Comparison of ENCODE assay signal across 8 cellular contexts in genomic region chr1:221708076-221708571, GRCh38. TPM values are rescaled to one million over a fixed set of nuclear protein-coding genes. Genes with fewer than 3 reads are reported as not detected.
DNase-seq lines count a peak whose midpoint lies in the region; ATAC-seq and TF ChIP-seq lines count a peak whose summit lies in the region.

No MANE protein-coding gene starts in this region.

- intact Hi-C loops in left ventricle myocardium superior (cut with micrococcal nuclease): no loop called here

- ATAC-seq in HG03575 (IDR thresholded peaks at IDR 0.05; ENCODE audit: extremely low read depth, insufficient number of reproducible peaks, low FRiP score, unreplicated experiment): peak; percentile 43
- ATAC-seq in left ventricle myocardium superior: peak; percentile 63
- ATAC-seq in omental fat pad (ENCODE audit: low FRiP score): no peak

- DNase-seq in GM10266 (ENCODE audit: extremely low spot score) (peak; percentile 52), GM20000 (ENCODE audit: low spot score) (peak; percentile 60), left ventricle myocardium superior (no peak), RWPE1 (ENCODE audit: low spot score) (no peak), omental fat pad (ENCODE audit: low spot score) (no peak)
- DNase-seq in activated CD4-positive, alpha-beta T cell treated with anti-CD3 and anti-CD28 coated beads for 48 hours: peak; percentile 67
- DNase-seq in stimulated activated CD8-positive, alpha-beta memory T cell treated with anti-CD3 and anti-CD28 coated beads, Interleukin-4, amount 100 ng/mL, for 1 hour (ENCODE audit: low read depth in 2 of 2, low spot score in 1 of 2): peak; percentile 10 to 11

- TF ChIP-seq CTCF in GM10266 (IDR thresholded peaks at IDR 0.05; ENCODE audit: control insufficient read depth, insufficient read depth, low read depth, missing control alignments): no peak
- no peak for TF ChIP-seq CTCF in GM20000 (IDR thresholded peaks at IDR 0.05; ENCODE audit: extremely low read depth, missing control alignments)
- no peak for TF ChIP-seq CTCF in RWPE1 (conservative IDR thresholded peaks at IDR 0.05; ENCODE audit: low read depth)
- no peak for TF ChIP-seq CTCF in omental fat pad (IDR thresholded peaks at IDR 0.05)

- no peak overlapping the region for H3K27ac ChIP-seq in RWPE1

- CTCF ChIA-PET in RWPE1 (lab: Yijun Ruan, JAX): interaction anchor here (0.6 to 1.6 kb wide), 5 partner anchors 32 to 1516 kb away, joined by 3 to 8 read pairs (median 3); no protein-coding TSS in a partner anchor

- POLR2A ChIA-PET in RWPE1 (lab: Yijun Ruan, JAX; ENCODE audit: low non-redundant PET): no interaction called here

RNA-seq across cellular contexts. Expression of gene DUSP10, which starts 33.8 kb away (rescaled TPM):
- 3.5 TPM for total RNA-seq in left ventricle myocardium superior
- 10 to 100 TPM in 2 of 4 donors, 1 to 10 TPM in 2; 3.1 to 13.0 (median 10.2) TPM for total RNA-seq in omental fat pad

Comparison
In these comparisons a context has a peak if more than half of its experiments do, and no peak if none do; other contexts are left out.
1. DNase-seq: peak in GM10266 (single experiment), GM20000 (single experiment), activated CD4-positive, alpha-beta T cell treated with anti-CD3 and anti-CD28 coated beads for 48 hours (single experiment) and stimulated activated CD8-positive, alpha-beta memory T cell treated with anti-CD3 and anti-CD28 coated beads, Interleukin-4, amount 100 ng/mL, for 1 hour (2 of 2); none in left ventricle myocardium superior (single experiment), RWPE1 (single experiment) and omental fat pad (single experiment).